In the genomic region with DNA sequence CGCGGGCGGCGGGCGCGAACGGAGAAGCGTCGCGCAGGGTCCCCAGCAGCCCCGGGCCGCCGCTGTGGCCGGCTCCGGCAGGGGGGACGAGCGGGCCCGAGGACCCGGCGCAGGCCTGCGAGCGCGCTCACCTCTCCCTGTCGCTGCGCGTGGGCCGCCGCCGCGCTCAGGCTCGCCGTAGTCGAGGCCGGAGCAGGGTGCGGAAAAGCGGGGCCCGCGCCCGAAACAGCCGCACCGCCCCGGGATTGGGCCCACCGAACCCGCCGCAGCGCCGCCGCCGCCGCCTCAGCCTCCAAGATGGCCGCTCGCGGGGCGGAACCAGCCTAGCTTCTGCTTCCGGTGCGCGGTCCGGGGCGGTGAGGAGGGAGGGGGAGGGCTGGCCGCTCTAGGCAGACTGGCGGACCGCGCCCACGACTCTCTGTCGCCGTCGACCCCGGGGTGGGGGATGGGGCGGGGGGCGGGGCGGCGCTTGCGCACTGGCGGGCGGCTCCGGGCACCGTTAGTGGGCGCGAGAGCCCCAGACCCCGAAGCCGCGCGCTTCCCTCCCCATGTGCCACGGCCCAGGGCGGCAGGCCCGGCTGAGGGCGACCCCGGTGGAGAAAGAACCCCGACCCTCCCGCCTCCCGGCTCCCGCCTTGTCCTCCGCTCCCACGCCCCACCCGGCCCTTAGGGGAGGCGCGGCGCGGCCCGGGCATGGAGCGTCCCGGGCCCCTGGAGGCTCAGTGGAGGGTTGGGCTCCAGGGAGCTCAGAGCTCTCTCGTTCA, we compare ENCODE assay signal across 1 cellular context.
A peak's percentile ranks its signal among the peaks of the same experiment; 100 is the strongest.
TF ChIP-seq lines count a peak whose summit lies in the region.

TSS of gene UBE2J2 (minus strand) at position 320 of the 764 bp plus-strand sequence. CDS start 5,862 bp downstream, outside the sequence.

TF ChIP-seq in K562, 482 proteins besides CTCF, POLR2A, EP300 and RAD21 (continued from another document and continues in another):
- no peak for TF ChIP-seq HES1 (IDR thresholded peaks at IDR 0.05; ENCODE audit: low read depth)
- no peak for TF ChIP-seq RFX7 (CRISPR knock-in tag; IDR thresholded peaks at IDR 0.05)
- no peak for TF ChIP-seq ZNF143 (CRISPR knock-in tag; IDR thresholded peaks at IDR 0.05)
- TF ChIP-seq, protein P1, sequence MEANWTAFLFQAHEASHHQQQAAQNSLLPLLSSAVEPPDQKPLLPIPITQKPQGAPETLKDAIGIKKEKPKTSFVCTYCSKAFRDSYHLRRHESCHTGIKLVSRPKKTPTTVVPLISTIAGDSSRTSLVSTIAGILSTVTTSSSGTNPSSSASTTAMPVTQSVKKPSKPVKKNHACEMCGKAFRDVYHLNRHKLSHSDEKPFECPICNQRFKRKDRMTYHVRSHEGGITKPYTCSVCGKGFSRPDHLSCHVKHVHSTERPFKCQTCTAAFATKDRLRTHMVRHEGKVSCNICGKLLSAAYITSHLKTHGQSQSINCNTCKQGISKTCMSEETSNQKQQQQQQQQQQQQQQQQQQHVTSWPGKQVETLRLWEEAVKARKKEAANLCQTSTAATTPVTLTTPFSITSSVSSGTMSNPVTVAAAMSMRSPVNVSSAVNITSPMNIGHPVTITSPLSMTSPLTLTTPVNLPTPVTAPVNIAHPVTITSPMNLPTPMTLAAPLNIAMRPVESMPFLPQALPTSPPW (CRISPR knock-in tag; IDR thresholded peaks at IDR 0.05): peak; percentile 96
- no peak for TF ChIP-seq BCOR (IDR thresholded peaks at IDR 0.05)
- no peak for TF ChIP-seq ZNF184 (CRISPR knock-in tag; IDR thresholded peaks at IDR 0.05)
- TF ChIP-seq TCF7L2 (IDR thresholded peaks at IDR 0.05; ENCODE audit: low read depth, low read length): no peak
- no peak for TF ChIP-seq SRSF1 (IDR thresholded peaks at IDR 0.05; ENCODE audit: low read depth, low read length)
- TF ChIP-seq SOX6 (IDR thresholded peaks at IDR 0.05): peak; percentile 24; the same call in 1 of the 2 replicates
- no peak for TF ChIP-seq ESRRB (CRISPR knock-in tag; IDR thresholded peaks at IDR 0.05; ENCODE audit: borderline replicate concordance)
- TF ChIP-seq TBP (optimal IDR thresholded peaks at IDR 0.05; ENCODE audit: low read depth, low read length): peak; percentile 5
- no peak for TF ChIP-seq ZBTB12 (CRISPR knock-in tag; IDR thresholded peaks at IDR 0.05)
- no peak for TF ChIP-seq KHSRP (IDR thresholded peaks at IDR 0.05)
- TF ChIP-seq HDAC1 (IDR thresholded peaks at IDR 0.05): peak in 1 of 2 experiments; percentile 79; a peak in 2 of 4 replicates
- no peak; the same call in 1 of the 2 replicates for TF ChIP-seq ZNF76 (CRISPR knock-in tag; IDR thresholded peaks at IDR 0.05; ENCODE audit: borderline replicate concordance)
- peak; percentile 52; the same call in 1 of the 2 replicates for TF ChIP-seq NKRF (IDR thresholded peaks at IDR 0.05; ENCODE audit: borderline replicate concordance)
- TF ChIP-seq RBFOX2 (IDR thresholded peaks at IDR 0.05; ENCODE audit: low read depth, low read length): peak; percentile 87
- peak; percentile 95 for TF ChIP-seq ZBTB40 (IDR thresholded peaks at IDR 0.05)
- TF ChIP-seq ZBTB40 (CRISPR knock-in tag; IDR thresholded peaks at IDR 0.05): no peak
- TF ChIP-seq ATF7 (IDR thresholded peaks at IDR 0.05): peak; percentile 45; the same call in 1 of the 2 replicates
- TF ChIP-seq TOE1 (IDR thresholded peaks at IDR 0.05; ENCODE audit: borderline replicate concordance): no peak
- TF ChIP-seq TOE1 (CRISPR knock-in tag; IDR thresholded peaks at IDR 0.05; ENCODE audit: borderline replicate concordance, low read depth): no peak
- TF ChIP-seq SMAD2 (IDR thresholded peaks at IDR 0.05; ENCODE audit: low read depth, low read length): no peak
- TF ChIP-seq ZNF134 (CRISPR knock-in tag; conservative IDR thresholded peaks at IDR 0.05): no peak
- no peak; the same call in 1 of the 2 replicates for TF ChIP-seq CREB1 (IDR thresholded peaks at IDR 0.05)
- TF ChIP-seq CREB1 (CRISPR knock-in tag; IDR thresholded peaks at IDR 0.05): peak; percentile 53
- TF ChIP-seq TCF7 (IDR thresholded peaks at IDR 0.05; ENCODE audit: borderline replicate concordance): 0 out of 2 replicates have a peak, but pooled peaks have one; percentile 60
- TF ChIP-seq ZC3H8 (IDR thresholded peaks at IDR 0.05): no peak
- TF ChIP-seq ZNF253 (CRISPR knock-in tag; conservative IDR thresholded peaks at IDR 0.05): no peak
- TF ChIP-seq NCOA2 (IDR thresholded peaks at IDR 0.05; ENCODE audit: partially characterized antibody in 2 of 2): no peak
- TF ChIP-seq ZNF280B (CRISPR knock-in tag; IDR thresholded peaks at IDR 0.05): no peak
- TF ChIP-seq, protein P2, sequence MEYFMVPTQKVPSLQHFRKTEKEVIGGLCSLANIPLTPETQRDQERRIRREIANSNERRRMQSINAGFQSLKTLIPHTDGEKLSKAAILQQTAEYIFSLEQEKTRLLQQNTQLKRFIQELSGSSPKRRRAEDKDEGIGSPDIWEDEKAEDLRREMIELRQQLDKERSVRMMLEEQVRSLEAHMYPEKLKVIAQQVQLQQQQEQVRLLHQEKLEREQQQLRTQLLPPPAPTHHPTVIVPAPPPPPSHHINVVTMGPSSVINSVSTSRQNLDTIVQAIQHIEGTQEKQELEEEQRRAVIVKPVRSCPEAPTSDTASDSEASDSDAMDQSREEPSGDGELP (CRISPR knock-in tag; IDR thresholded peaks at IDR 0.05; ENCODE audit: borderline replicate concordance): peak; percentile 72; the same call in 1 of the 2 replicates
- TF ChIP-seq TRIM24 (IDR thresholded peaks at IDR 0.05): no peak
- no peak for TF ChIP-seq GTF2A2 (tag; IDR thresholded peaks at IDR 0.05)
- no peak for TF ChIP-seq ZNF41 (CRISPR knock-in tag; conservative IDR thresholded peaks at IDR 0.05)
- TF ChIP-seq HMBOX1 (IDR thresholded peaks at IDR 0.05): no peak
- TF ChIP-seq ZBTB17 (CRISPR knock-in tag; IDR thresholded peaks at IDR 0.05): no peak
- TF ChIP-seq, protein P3, sequence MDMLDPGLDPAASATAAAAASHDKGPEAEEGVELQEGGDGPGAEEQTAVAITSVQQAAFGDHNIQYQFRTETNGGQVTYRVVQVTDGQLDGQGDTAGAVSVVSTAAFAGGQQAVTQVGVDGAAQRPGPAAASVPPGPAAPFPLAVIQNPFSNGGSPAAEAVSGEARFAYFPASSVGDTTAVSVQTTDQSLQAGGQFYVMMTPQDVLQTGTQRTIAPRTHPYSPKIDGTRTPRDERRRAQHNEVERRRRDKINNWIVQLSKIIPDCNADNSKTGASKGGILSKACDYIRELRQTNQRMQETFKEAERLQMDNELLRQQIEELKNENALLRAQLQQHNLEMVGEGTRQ (CRISPR knock-in tag; IDR thresholded peaks at IDR 0.05): no peak
- no peak for TF ChIP-seq ZKSCAN3 (CRISPR knock-in tag; IDR thresholded peaks at IDR 0.05)
- 0 out of 2 replicates have a peak, but pooled peaks have one; percentile 73 for TF ChIP-seq ZNF197 (CRISPR knock-in tag; IDR thresholded peaks at IDR 0.05; ENCODE audit: low read depth)
